Comparison of ENCODE assay signal across 37 cellular contexts in the genomic region with DNA sequence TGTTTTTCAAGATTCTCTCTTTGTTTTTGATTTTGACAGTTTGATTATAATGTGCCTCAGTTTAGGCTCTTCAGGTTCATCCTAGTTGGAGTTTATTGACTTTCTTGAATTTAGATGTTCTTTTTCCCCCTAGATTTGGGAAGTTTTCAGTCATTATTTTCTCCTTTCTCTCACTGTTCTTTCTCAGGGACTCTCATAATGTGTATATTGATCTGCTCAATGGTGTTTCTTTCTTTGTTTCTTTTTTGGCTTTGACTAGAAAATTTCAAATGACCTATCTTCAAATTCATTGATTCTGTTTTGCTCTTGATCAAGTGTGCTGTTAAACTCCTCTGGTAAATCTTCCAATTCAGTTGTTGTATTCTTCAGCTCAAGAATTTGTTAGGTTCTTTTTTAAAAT.
"Had no signal": no experiment of that assay in that cellular context is flagged by ENCODE, and none has a peak within 500 bp of the region (broad histone marks: within the 10 kb centered on the region; RNA-seq: fewer than 3 reads in every experiment).

No MANE protein-coding gene starts in this region.

- DNase-seq: activated effector memory CD4-positive, alpha-beta T cell treated with anti-CD3 and anti-CD28 coated beads, Interleukin-2, amount 50 U/mL, for 16 hours; activated effector memory CD4-positive, alpha-beta T cell treated with Interleukin-2 at 50 U/mL for 16 hours; activated gamma-delta T cell; activated gamma-delta T cell treated with Interleukin-2 at 50 U/mL for 16 hours; activated naive CD4-positive, alpha-beta T cell; activated naive CD4-positive, alpha-beta T cell treated with anti-CD3 and anti-CD28 coated beads for 36 hours; activated naive CD4-positive, alpha-beta T cell treated with anti-CD3 and anti-CD28 coated beads, Interleukin-2, amount 10 ng/mL, durations not matched to agents 7 days and 5 days; activated naive CD4-positive, alpha-beta T cell treated with anti-CD3 and anti-CD28 coated beads, Interleukin-2, amount 50 U/mL, for 16 hours; activated naive CD4-positive, alpha-beta T cell treated with Interleukin-2 at 50 U/mL for 16 hours; activated naive CD8-positive, alpha-beta T cell treated with anti-CD3 and anti-CD28 coated beads for 36 hours; activated naive CD8-positive, alpha-beta T cell treated with anti-CD3 and anti-CD28 coated beads, Interleukin-2, amount 10 ng/mL, durations not matched to agents 7 days and 5 days; activated naive CD8-positive, alpha-beta T cell treated with anti-CD3 and anti-CD28 coated beads, Interleukin-2, amount 50 U/mL, for 24 hours; activated T-cell treated with anti-CD3 and anti-CD28 coated beads, Interleukin-2, amount 50 U/mL, for 4 hours; activated T-cell treated with anti-CD3 and anti-CD28 coated beads, Interleukin-2, amount 50 U/mL, for 48 hours; activated T-cell treated with anti-CD3 and anti-CD28 coated beads, Interleukin-2, amount 50 U/mL, for 72 hours; adrenal gland; amniotic stem cell; amygdala; anterior cingulate cortex; aorta; body of pancreas; brain microvascular endothelial cell; caudate nucleus; central memory CD4-positive, alpha-beta T cell; cerebellar nuclear complex had no signal

- H3K9me3 ChIP-seq: breast epithelium had no signal

- H3K4me1 Mint-ChIP-seq: activated naive CD4-positive, alpha-beta T cell treated with anti-CD3 and anti-CD28 coated beads, Interleukin-2, amount 10 ng/mL, durations not matched to agents 7 days and 5 days; activated naive CD4-positive, alpha-beta T cell treated with anti-CD3 and anti-CD28 coated beads, Interleukin-2, amount 50 U/mL, for 24 hours; activated naive CD8-positive, alpha-beta T cell treated with anti-CD3 and anti-CD28 coated beads for 36 hours; activated naive CD8-positive, alpha-beta T cell treated with anti-CD3 and anti-CD28 coated beads, Interleukin-2, amount 10 ng/mL, durations not matched to agents 7 days and 5 days; activated naive CD8-positive, alpha-beta T cell treated with anti-CD3 and anti-CD28 coated beads, Interleukin-2, amount 50 U/mL, for 24 hours; activated T-helper 17 cell treated with anti-CD3 and anti-CD28 coated beads, Interleukin-2, amount 50 U/mL, for 72 hours; brain; central memory CD8-positive, alpha-beta T cell had no signal

- H3K27me3 ChIP-seq: adrenal gland, ascending aorta, body of pancreas, brain microvascular endothelial cell, breast epithelium, cardiac muscle cell had no signal

- FAIRE-seq: bronchial epithelial cell had no signal

- H3K36me3 Mint-ChIP-seq: activated naive CD4-positive, alpha-beta T cell treated with anti-CD3 and anti-CD28 coated beads, Interleukin-2, amount 10 ng/mL, durations not matched to agents 7 days and 5 days; activated naive CD8-positive, alpha-beta T cell treated with anti-CD3 and anti-CD28 coated beads, Interleukin-2, amount 10 ng/mL, durations not matched to agents 7 days and 5 days had no signal

- H3K36me3 ChIP-seq: adrenal gland, ascending aorta, brain microvascular endothelial cell, breast epithelium, cardiac muscle cell had no signal

- H3K4me3 ChIP-seq: adrenal gland, ascending aorta, body of pancreas, breast epithelium, cardiac muscle cell had no signal

- ATAC-seq: activated naive CD4-positive, alpha-beta T cell treated with anti-CD3 and anti-CD28 coated beads, Interleukin-2, amount 50 U/mL, for 72 hours; activated naive CD8-positive, alpha-beta T cell treated with anti-CD3 and anti-CD28 coated beads, Interleukin-2, amount 50 U/mL, for 24 hours; activated T-cell treated with anti-CD3 and anti-CD28 coated beads, Interleukin-2, amount 50 U/mL, for 4 hours; activated T-cell treated with anti-CD3 and anti-CD28 coated beads, Interleukin-2, amount 50 U/mL, for 72 hours; activated T-helper 17 cell treated with anti-CD3 and anti-CD28 coated beads, Interleukin-2, amount 50 U/mL, for 72 hours; body of pancreas had no signal

- H3K9me3 Mint-ChIP-seq: activated naive CD8-positive, alpha-beta T cell treated with anti-CD3 and anti-CD28 coated beads, Interleukin-2, amount 10 ng/mL, durations not matched to agents 7 days and 5 days had no signal

- H3K27ac ChIP-seq: adrenal gland, ascending aorta, body of pancreas, brain microvascular endothelial cell, breast epithelium, cardiac muscle cell had no signal

- H3K27ac Mint-ChIP-seq: activated naive CD4-positive, alpha-beta T cell treated with anti-CD3 and anti-CD28 coated beads for 36 hours; activated naive CD4-positive, alpha-beta T cell treated with anti-CD3 and anti-CD28 coated beads, Interleukin-2, amount 10 ng/mL, durations not matched to agents 7 days and 5 days; activated naive CD4-positive, alpha-beta T cell treated with anti-CD3 and anti-CD28 coated beads, Interleukin-2, amount 50 U/mL, for 24 hours; activated naive CD4-positive, alpha-beta T cell treated with anti-CD3 and anti-CD28 coated beads, Interleukin-2, amount 50 U/mL, for 72 hours; activated naive CD8-positive, alpha-beta T cell; activated naive CD8-positive, alpha-beta T cell treated with anti-CD3 and anti-CD28 coated beads for 36 hours; activated naive CD8-positive, alpha-beta T cell treated with anti-CD3 and anti-CD28 coated beads, Interleukin-2, amount 10 ng/mL, durations not matched to agents 7 days and 5 days; activated naive CD8-positive, alpha-beta T cell treated with anti-CD3 and anti-CD28 coated beads, Interleukin-2, amount 50 U/mL, for 24 hours; activated T-cell treated with anti-CD3 and anti-CD28 coated beads, Interleukin-2, amount 50 U/mL, for 72 hours; activated T-helper 1 cell treated with anti-CD3 and anti-CD28 coated beads, Interleukin-12 subunit alpha, Interleukin-12 subunit beta, Interleukin-2, Interleukin-4 antibody, amounts not matched to agents 30 ng/mL and 10 ng/mL and 1 ng/mL, durations not matched to agents 14 hours and 24 hours and 36 hours; activated T-helper 17 cell treated with anti-CD3 and anti-CD28 coated beads, Interleukin-2, amount 50 U/mL, for 72 hours; activated T-helper 2 cell treated with anti-CD3 and anti-CD28 coated beads, Interferon-gamma antibody, Interleukin-2, Interleukin-4, amounts not matched to agents 10 μg/mL and 5 μg/mL and 100 μg/mL, durations not matched to agents 14 hours and 24 hours and 36 hours; brain had no signal

- H3K4me3 Mint-ChIP-seq: activated naive CD4-positive, alpha-beta T cell treated with anti-CD3 and anti-CD28 coated beads for 36 hours; activated naive CD4-positive, alpha-beta T cell treated with anti-CD3 and anti-CD28 coated beads, Interleukin-2, amount 10 ng/mL, durations not matched to agents 7 days and 5 days; activated naive CD4-positive, alpha-beta T cell treated with anti-CD3 and anti-CD28 coated beads, Interleukin-2, amount 50 U/mL, for 24 hours; activated naive CD8-positive, alpha-beta T cell; activated naive CD8-positive, alpha-beta T cell treated with anti-CD3 and anti-CD28 coated beads for 36 hours; activated naive CD8-positive, alpha-beta T cell treated with anti-CD3 and anti-CD28 coated beads, Interleukin-2, amount 10 ng/mL, durations not matched to agents 7 days and 5 days; activated naive CD8-positive, alpha-beta T cell treated with anti-CD3 and anti-CD28 coated beads, Interleukin-2, amount 50 U/mL, for 24 hours; activated T-cell treated with anti-CD3 and anti-CD28 coated beads, Interleukin-2, amount 50 U/mL, for 4 hours; activated T-cell treated with anti-CD3 and anti-CD28 coated beads, Interleukin-2, amount 50 U/mL, for 72 hours; activated T-helper 1 cell treated with anti-CD3 and anti-CD28 coated beads, Interleukin-12 subunit alpha, Interleukin-12 subunit beta, Interleukin-2, Interleukin-4 antibody, amounts not matched to agents 30 ng/mL and 10 ng/mL and 1 ng/mL, durations not matched to agents 14 hours and 24 hours and 36 hours; activated T-helper 17 cell treated with anti-CD3 and anti-CD28 coated beads, Interleukin-2, amount 50 U/mL, for 72 hours; brain; central memory CD8-positive, alpha-beta T cell had no signal

- H3K4me1 ChIP-seq: adrenal gland, ascending aorta, body of pancreas, breast epithelium had no signal
